15 cellular contexts compared by ENCODE assay signal in the genomic region with DNA sequence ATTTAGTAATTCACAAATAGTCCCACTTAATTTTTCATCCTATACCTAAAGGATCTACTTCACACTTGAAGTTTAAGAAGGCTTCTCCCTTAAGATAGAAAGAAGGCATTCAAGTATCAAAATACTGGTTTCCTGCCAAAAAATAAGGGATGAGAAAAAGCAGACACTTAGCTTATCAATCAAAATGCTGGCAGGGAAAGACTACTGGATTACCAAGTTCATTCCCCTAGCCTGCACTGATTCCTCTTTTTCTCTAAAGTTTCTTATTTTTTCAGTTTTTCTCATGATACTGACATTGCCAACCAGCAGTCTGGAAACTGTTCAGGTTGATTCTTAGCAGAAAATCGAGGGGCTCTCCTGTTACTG.
"Had no signal": no experiment of that assay in that cellular context is flagged by ENCODE, and none has a peak within 500 bp of the region (broad histone marks: within the 10 kb centered on the region; RNA-seq: fewer than 3 reads in every experiment).

No MANE protein-coding gene starts in this region.

- H3K4me3 Mint-ChIP-seq: activated CD4-positive, alpha-beta T cell treated with anti-CD3 and anti-CD28 coated beads, Interleukin-2, amount 10 ng/mL, durations not matched to agents 7 days and 5 days; nephron progenitor cell; stimulated activated naive B cell treated with anti-CD40 and anti-IgM and Interleukin-4, amounts not matched to agents 10 μg/mL and 1 μg/mL and 100 μg/mL, for 72 hours; T-cell had no signal

- H3K27me3 Mint-ChIP-seq: activated CD4-positive, alpha-beta T cell treated with anti-CD3 and anti-CD28 coated beads, Interleukin-2, amount 10 ng/mL, durations not matched to agents 7 days and 5 days; stimulated activated naive B cell treated with anti-CD40 and anti-IgM and Interleukin-4, amounts not matched to agents 10 μg/mL and 1 μg/mL and 100 μg/mL, for 72 hours; T-cell had no signal

- H3K27ac ChIP-seq: SK-N-MC, tibial artery had no signal

- H3K27me3 ChIP-seq: tibial artery had no signal

- H3K9me3 Mint-ChIP-seq: activated CD4-positive, alpha-beta T cell treated with anti-CD3 and anti-CD28 coated beads, Interleukin-2, amount 10 ng/mL, durations not matched to agents 7 days and 5 days; stimulated activated naive B cell treated with anti-CD40 and anti-IgM and Interleukin-4, amounts not matched to agents 10 μg/mL and 1 μg/mL and 100 μg/mL, for 72 hours; T-cell had no signal

- H3K36me3 ChIP-seq: tibial artery had no signal

- H3K9me3 ChIP-seq: tibial artery had no signal

- H3K4me3 ChIP-seq: SK-N-MC, tibial artery had no signal

- H3K27ac Mint-ChIP-seq: activated CD4-positive, alpha-beta T cell treated with anti-CD3 and anti-CD28 coated beads, Interleukin-2, amount 10 ng/mL, durations not matched to agents 7 days and 5 days; stimulated activated naive B cell treated with anti-CD40 and anti-IgM and Interleukin-4, amounts not matched to agents 10 μg/mL and 1 μg/mL and 100 μg/mL, for 72 hours; T-cell had no signal

- DNase-seq: activated CD4-positive, alpha-beta T cell treated with anti-CD3 and anti-CD28 coated beads, Interleukin-2, amount 10 ng/mL, durations not matched to agents 7 days and 5 days; activated CD4-positive, CD25-positive, alpha-beta regulatory T cell; activated CD8-positive, alpha-beta memory T cell treated with anti-CD3 and anti-CD28 coated beads, Interleukin-2, amount 50 U/mL, for 4 hours; activated effector memory CD4-positive, alpha-beta T cell treated with Interleukin-2 at 50 U/mL for 16 hours; activated naive CD4-positive, alpha-beta T cell treated with anti-CD3 and anti-CD28 coated beads, Interleukin-2, amount 50 U/mL, for 16 hours; activated T-cell treated with anti-CD3 and anti-CD28 coated beads, Interleukin-2, amount 50 U/mL, for 48 hours; head of caudate nucleus; midbrain; nephron progenitor cell; nucleus accumbens; retina; stimulated activated naive B cell treated with anti-CD40 and anti-IgM and Interleukin-4, amounts not matched to agents 10 μg/mL and 1 μg/mL and 100 μg/mL, for 72 hours; T-cell; tibial artery had no signal
